14 cellular contexts compared by ENCODE assay signal in the genomic region with DNA sequence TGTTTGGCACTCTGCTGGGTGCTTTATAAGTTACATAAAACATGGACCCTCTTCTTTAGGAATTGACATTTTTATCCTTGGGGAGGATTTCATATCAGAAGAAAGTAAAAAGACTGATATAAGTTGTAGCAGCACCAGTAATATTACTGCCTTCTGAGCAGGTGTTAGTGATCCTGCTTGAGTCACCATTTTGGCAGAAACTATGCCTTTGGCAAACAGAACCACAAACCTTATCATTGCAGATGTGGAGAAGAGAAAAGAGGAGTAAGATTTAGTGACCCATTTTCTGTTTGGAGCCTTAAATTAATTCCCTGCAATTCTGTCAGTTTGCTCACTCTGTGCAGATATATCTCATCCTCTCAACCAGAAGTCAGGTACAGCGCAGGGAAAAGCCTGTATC.
"Had no signal": no experiment of that assay in that cellular context is flagged by ENCODE, and none has a peak within 500 bp of the region (broad histone marks: within the 10 kb centered on the region; RNA-seq: fewer than 3 reads in every experiment).

No MANE protein-coding gene starts in this region.

- H3K27ac ChIP-seq: dorsolateral prefrontal cortex, heart left ventricle, thyroid gland had no signal

- FAIRE-seq: frontal cortex had no signal

- H3K9me2 ChIP-seq: SK-N-SH had no signal

- H3K36me3 ChIP-seq: ovary had no signal

- H3K27ac Mint-ChIP-seq: activated CD4-positive, alpha-beta T cell treated with anti-CD3 and anti-CD28 coated beads, Interleukin-2, amount 10 ng/mL, durations not matched to agents 24 days and 14 days; memory B cell; WTC11 had no signal

- H3K4me3 Mint-ChIP-seq: activated CD4-positive, alpha-beta T cell treated with anti-CD3 and anti-CD28 coated beads, Interleukin-2, amount 10 ng/mL, durations not matched to agents 24 days and 14 days; memory B cell; neural crest cell; WTC11 had no signal

- H3K4me2 ChIP-seq: SK-N-SH had no signal

- H3K27me3 Mint-ChIP-seq: activated CD4-positive, alpha-beta T cell treated with anti-CD3 and anti-CD28 coated beads, Interleukin-2, amount 10 ng/mL, durations not matched to agents 24 days and 14 days; memory B cell had no signal

- H3K9me3 ChIP-seq: ovary, SK-N-SH, thyroid gland had no signal

- ATAC-seq: heart left ventricle, left lobe of liver, WTC11 had no signal

- H3K9me3 Mint-ChIP-seq: activated CD4-positive, alpha-beta T cell treated with anti-CD3 and anti-CD28 coated beads, Interleukin-2, amount 10 ng/mL, durations not matched to agents 24 days and 14 days; neural crest cell had no signal

- H3K4me1 Mint-ChIP-seq: memory B cell, neural crest cell, WTC11 had no signal

- DNase-seq: activated CD4-positive, alpha-beta T cell treated with anti-CD3 and anti-CD28 coated beads, Interleukin-2, amount 10 ng/mL, durations not matched to agents 24 days and 14 days; activated naive CD4-positive, alpha-beta T cell; dorsolateral prefrontal cortex; heart left ventricle; islet precursor cell; SK-N-SH; stimulated activated CD4-positive, alpha-beta T cell treated with anti-CD3 and anti-CD28 coated beads, Interleukin-2, amount 100 ng/mL, for 48 hours; thyroid gland had no signal

- H3K27me3 ChIP-seq: dorsolateral prefrontal cortex, heart left ventricle, ovary, thyroid gland had no signal

- H3K9ac ChIP-seq: SK-N-SH had no signal

- H3K4me3 ChIP-seq: dorsolateral prefrontal cortex, heart left ventricle, ovary, thyroid gland had no signal

- H3K4me1 ChIP-seq: heart left ventricle, thyroid gland had no signal
